In genomic region chr7:107167483-107168232, GRCh38 we compare ENCODE assay signal across 8 cellular contexts. TPM values are rescaled to one million over a fixed set of nuclear protein-coding genes. Genes with fewer than 3 reads are reported as not detected.
DNase-seq lines count a peak whose midpoint lies in the region; ATAC-seq, FAIRE-seq and TF ChIP-seq lines count a peak whose summit lies in the region.

No MANE protein-coding gene starts in this region.

- FAIRE-seq in A204.1 (lab: Jason Lieb, UNC), result peak; percentile 97

- H3K36me3 ChIP-seq in effector memory CD4-positive, alpha-beta T cell (ENCODE audit: control insufficient read depth, insufficient read depth, low read length), result peaks cover 9% of the 10 kb centered on the region

- H3K27me3 Mint-ChIP-seq in stimulated activated memory B cell treated with anti-CD40 and anti-IgM and Interleukin-4, amounts not matched to agents 10 μg/mL and 1 μg/mL and 100 μg/mL, for 72 hours, result no peaks in the 10 kb centered on the region

- no peaks in the 10 kb centered on the region for H3K9me3 ChIP-seq in effector memory CD4-positive, alpha-beta T cell (ENCODE audit: control insufficient read depth, low read length)

- no peaks in the 10 kb centered on the region for H3K36me3 Mint-ChIP-seq in stimulated activated memory B cell treated with anti-CD40 and anti-IgM and Interleukin-4, amounts not matched to agents 10 μg/mL and 1 μg/mL and 100 μg/mL, for 72 hours

- peak overlapping the region; percentile 90 for H3K4me3 Mint-ChIP-seq in stimulated activated memory B cell treated with anti-CD40 and anti-IgM and Interleukin-4, amounts not matched to agents 10 μg/mL and 1 μg/mL and 100 μg/mL, for 72 hours

- peak overlapping the region; percentile 99 for H3K27ac ChIP-seq in effector memory CD4-positive, alpha-beta T cell (ENCODE audit: insufficient read depth, low read length, poor library complexity, severe bottlenecking)

- H3K4me3 ChIP-seq in GM12875 (ENCODE audit: low read depth, low read length) (peak overlapping the region; percentile 54), WI38 (ENCODE audit: low read depth, low read length) (peak overlapping the region; percentile 71)
- H3K4me3 ChIP-seq in effector memory CD4-positive, alpha-beta T cell (ENCODE audit: insufficient read depth, low read depth, low read length, poor library complexity, severe bottlenecking), result peak overlapping the region; percentile 54

- ATAC-seq in stimulated activated memory B cell treated with anti-CD40 and anti-IgM and Interleukin-4, amounts not matched to agents 10 μg/mL and 1 μg/mL and 100 μg/mL, for 72 hours, result no peak
- ATAC-seq in GM19467 (IDR thresholded peaks at IDR 0.05; ENCODE audit: unreplicated experiment), result no peak

- no peaks in the 10 kb centered on the region for H3K4me1 ChIP-seq in effector memory CD4-positive, alpha-beta T cell (ENCODE audit: control insufficient read depth, insufficient read depth, low read length, poor library complexity, severe bottlenecking)

- TF ChIP-seq CTCF in GM12875 (IDR thresholded peaks at IDR 0.05; ENCODE audit: borderline replicate concordance, insufficient read depth, low read depth, low read length) (no peak), WI38 (IDR thresholded peaks at IDR 0.05; ENCODE audit: low read depth, low read length) (peak; percentile 14; the same call in 1 of the 2 replicates)

- peak overlapping the region; percentile 96 for H3K27ac Mint-ChIP-seq in stimulated activated memory B cell treated with anti-CD40 and anti-IgM and Interleukin-4, amounts not matched to agents 10 μg/mL and 1 μg/mL and 100 μg/mL, for 72 hours

- H3K9me3 Mint-ChIP-seq in stimulated activated memory B cell treated with anti-CD40 and anti-IgM and Interleukin-4, amounts not matched to agents 10 μg/mL and 1 μg/mL and 100 μg/mL, for 72 hours, result no peaks in the 10 kb centered on the region

- H3K4me1 Mint-ChIP-seq in stimulated activated memory B cell treated with anti-CD40 and anti-IgM and Interleukin-4, amounts not matched to agents 10 μg/mL and 1 μg/mL and 100 μg/mL, for 72 hours, result peaks cover 19% of the 10 kb centered on the region

- DNase-seq in NCI-H226 (peak; percentile 64), lung microvascular endothelial cell (ENCODE audit: low read depth in 2 of 2) (peak; percentile 92 to 93)
- DNase-seq in effector memory CD4-positive, alpha-beta T cell, result peak; percentile 57 to 70 (median 58)

- no peaks in the 10 kb centered on the region for H3K27me3 ChIP-seq in effector memory CD4-positive, alpha-beta T cell (replicated peaks; ENCODE audit: control insufficient read depth, insufficient read depth, low read length, poor library complexity, severe bottlenecking)

RNA-seq across cellular contexts. Expression of gene HBP1, which starts 1.1 kb away (rescaled TPM):
- total RNA-seq in lung microvascular endothelial cell, result 131 and 174 TPM in 2 replicates
